ENCODE assay signal across 2 cellular contexts in the genomic region with DNA sequence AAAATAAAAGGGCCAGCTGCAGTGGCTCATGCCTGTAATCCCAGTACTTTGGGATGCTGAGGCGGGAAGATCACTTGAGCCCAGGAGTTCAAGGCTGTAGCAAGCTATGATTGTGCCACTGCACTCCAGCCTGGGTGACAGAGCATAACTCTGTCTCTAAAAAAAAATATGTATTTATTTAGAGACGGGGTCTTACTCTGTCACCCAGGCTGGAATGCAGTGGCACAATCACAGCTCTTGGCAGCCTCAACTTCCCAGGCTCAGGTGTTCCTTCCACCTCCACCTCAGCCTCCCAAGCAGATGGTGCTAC.
TF ChIP-seq lines count a peak whose summit lies in the region.

No MANE protein-coding gene starts in this region.

TF ChIP-seq in GM12878, 131 proteins besides CTCF, POLR2A, EP300 and RAD21 (continued from another document):
- no peak for TF ChIP-seq NFXL1 (IDR thresholded peaks at IDR 0.05; ENCODE audit: borderline replicate concordance)
- TF ChIP-seq ZNF384 (IDR thresholded peaks at IDR 0.05; ENCODE audit: borderline replicate concordance, low read depth, low read length) = no peak
- no peak for TF ChIP-seq BHLHE40 (IDR thresholded peaks at IDR 0.05; ENCODE audit: borderline replicate concordance in 1 of 2, low read depth in 2 of 2, low read length in 1 of 2)
- no peak for TF ChIP-seq RELB (IDR thresholded peaks at IDR 0.05; ENCODE audit: low read depth)
- no peak for TF ChIP-seq MXI1 (IDR thresholded peaks at IDR 0.05; ENCODE audit: low read depth, low read length)
- no peak for TF ChIP-seq POLR2AphosphoS2 (IDR thresholded peaks at IDR 0.05; ENCODE audit: low read depth, low read length)
- TF ChIP-seq ZNF274 (IDR thresholded peaks at IDR 0.05; ENCODE audit: insufficient read depth, insufficient read length) = no peak
- TF ChIP-seq RUNX3 (IDR thresholded peaks at IDR 0.05; ENCODE audit: low read length) = no peak
- no peak for TF ChIP-seq PAX8 (IDR thresholded peaks at IDR 0.05)
- no peak for TF ChIP-seq IRF5 (IDR thresholded peaks at IDR 0.05; ENCODE audit: borderline replicate concordance)
- no peak for TF ChIP-seq ZNF217 (IDR thresholded peaks at IDR 0.05)
- TF ChIP-seq STAT1 (conservative IDR thresholded peaks at IDR 0.05) = no peak
- no peak for TF ChIP-seq CREB1 (IDR thresholded peaks at IDR 0.05; ENCODE audit: low read depth)
- TF ChIP-seq BACH1 (IDR thresholded peaks at IDR 0.05; ENCODE audit: borderline replicate concordance) = no peak
- TF ChIP-seq, protein P1, sequence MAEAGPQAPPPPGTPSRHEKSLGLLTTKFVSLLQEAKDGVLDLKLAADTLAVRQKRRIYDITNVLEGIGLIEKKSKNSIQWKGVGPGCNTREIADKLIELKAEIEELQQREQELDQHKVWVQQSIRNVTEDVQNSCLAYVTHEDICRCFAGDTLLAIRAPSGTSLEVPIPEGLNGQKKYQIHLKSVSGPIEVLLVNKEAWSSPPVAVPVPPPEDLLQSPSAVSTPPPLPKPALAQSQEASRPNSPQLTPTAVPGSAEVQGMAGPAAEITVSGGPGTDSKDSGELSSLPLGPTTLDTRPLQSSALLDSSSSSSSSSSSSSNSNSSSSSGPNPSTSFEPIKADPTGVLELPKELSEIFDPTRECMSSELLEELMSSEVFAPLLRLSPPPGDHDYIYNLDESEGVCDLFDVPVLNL (IDR thresholded peaks at IDR 0.05; ENCODE audit: low read depth, low read length) = no peak
- TF ChIP-seq MYC (IDR thresholded peaks at IDR 0.05; ENCODE audit: insufficient read depth, insufficient read length, insufficient replicate concordance, low read length, severe bottlenecking) = no peak
- no peak for TF ChIP-seq GATAD2B (conservative IDR thresholded peaks at IDR 0.05; ENCODE audit: low read depth)
- TF ChIP-seq YBX1 (IDR thresholded peaks at IDR 0.05) = no peak
TF ChIP-seq in GM12878: peak in this region for 0.

TF ChIP-seq in SK-N-SH treated with all-trans-retinoic acid at 6 μM for 48 hours, 23 proteins besides CTCF, POLR2A, EP300 and RAD21 (continued from another document):
- TF ChIP-seq TSHZ2 (CRISPR knock-in tag; IDR thresholded peaks at IDR 0.05) (no peak), RARB (CRISPR knock-in tag; IDR thresholded peaks at IDR 0.05) (no peak), ZNF565 (CRISPR knock-in tag; conservative IDR thresholded peaks at IDR 0.05; ENCODE audit: low read depth) (no peak), CSRNP3 (CRISPR knock-in tag; IDR thresholded peaks at IDR 0.05) (no peak), CSDC2 (CRISPR knock-in tag; IDR thresholded peaks at IDR 0.05) (no peak), TOX (CRISPR knock-in tag; IDR thresholded peaks at IDR 0.05; ENCODE audit: borderline replicate concordance) (no peak), PPARA (CRISPR knock-in tag; IDR thresholded peaks at IDR 0.05; ENCODE audit: borderline replicate concordance) (no peak), ZFP30 (CRISPR knock-in tag; IDR thresholded peaks at IDR 0.05) (no peak), OSR1 (CRISPR knock-in tag; IDR thresholded peaks at IDR 0.05) (no peak), ZNF8 (CRISPR knock-in tag; IDR thresholded peaks at IDR 0.05) (no peak), TCF4 (CRISPR knock-in tag; IDR thresholded peaks at IDR 0.05; ENCODE audit: borderline replicate concordance) (no peak), ESRRG (CRISPR knock-in tag; IDR thresholded peaks at IDR 0.05) (no peak), ARNTL (CRISPR knock-in tag; IDR thresholded peaks at IDR 0.05; ENCODE audit: borderline replicate concordance, low read depth) (no peak), POU6F1 (CRISPR knock-in tag; IDR thresholded peaks at IDR 0.05; ENCODE audit: borderline replicate concordance, low read depth) (no peak)
- TF ChIP-seq, protein P2, sequence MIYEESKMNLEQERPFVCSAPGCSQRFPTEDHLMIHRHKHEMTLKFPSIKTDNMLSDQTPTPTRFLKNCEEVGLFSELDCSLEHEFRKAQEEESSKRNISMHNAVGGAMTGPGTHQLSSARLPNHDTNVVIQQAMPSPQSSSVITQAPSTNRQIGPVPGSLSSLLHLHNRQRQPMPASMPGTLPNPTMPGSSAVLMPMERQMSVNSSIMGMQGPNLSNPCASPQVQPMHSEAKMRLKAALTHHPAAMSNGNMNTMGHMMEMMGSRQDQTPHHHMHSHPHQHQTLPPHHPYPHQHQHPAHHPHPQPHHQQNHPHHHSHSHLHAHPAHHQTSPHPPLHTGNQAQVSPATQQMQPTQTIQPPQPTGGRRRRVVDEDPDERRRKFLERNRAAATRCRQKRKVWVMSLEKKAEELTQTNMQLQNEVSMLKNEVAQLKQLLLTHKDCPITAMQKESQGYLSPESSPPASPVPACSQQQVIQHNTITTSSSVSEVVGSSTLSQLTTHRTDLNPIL (CRISPR knock-in tag; IDR thresholded peaks at IDR 0.05; ENCODE audit: low read depth) = no peak
- TF ChIP-seq, protein P3, sequence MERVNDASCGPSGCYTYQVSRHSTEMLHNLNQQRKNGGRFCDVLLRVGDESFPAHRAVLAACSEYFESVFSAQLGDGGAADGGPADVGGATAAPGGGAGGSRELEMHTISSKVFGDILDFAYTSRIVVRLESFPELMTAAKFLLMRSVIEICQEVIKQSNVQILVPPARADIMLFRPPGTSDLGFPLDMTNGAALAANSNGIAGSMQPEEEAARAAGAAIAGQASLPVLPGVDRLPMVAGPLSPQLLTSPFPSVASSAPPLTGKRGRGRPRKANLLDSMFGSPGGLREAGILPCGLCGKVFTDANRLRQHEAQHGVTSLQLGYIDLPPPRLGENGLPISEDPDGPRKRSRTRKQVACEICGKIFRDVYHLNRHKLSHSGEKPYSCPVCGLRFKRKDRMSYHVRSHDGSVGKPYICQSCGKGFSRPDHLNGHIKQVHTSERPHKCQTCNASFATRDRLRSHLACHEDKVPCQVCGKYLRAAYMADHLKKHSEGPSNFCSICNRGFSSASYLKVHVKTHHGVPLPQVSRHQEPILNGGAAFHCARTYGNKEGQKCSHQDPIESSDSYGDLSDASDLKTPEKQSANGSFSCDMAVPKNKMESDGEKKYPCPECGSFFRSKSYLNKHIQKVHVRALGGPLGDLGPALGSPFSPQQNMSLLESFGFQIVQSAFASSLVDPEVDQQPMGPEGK (CRISPR knock-in tag; IDR thresholded peaks at IDR 0.05; ENCODE audit: borderline replicate concordance) = no peak
